8 cellular contexts compared by ENCODE assay signal in the genomic region with DNA sequence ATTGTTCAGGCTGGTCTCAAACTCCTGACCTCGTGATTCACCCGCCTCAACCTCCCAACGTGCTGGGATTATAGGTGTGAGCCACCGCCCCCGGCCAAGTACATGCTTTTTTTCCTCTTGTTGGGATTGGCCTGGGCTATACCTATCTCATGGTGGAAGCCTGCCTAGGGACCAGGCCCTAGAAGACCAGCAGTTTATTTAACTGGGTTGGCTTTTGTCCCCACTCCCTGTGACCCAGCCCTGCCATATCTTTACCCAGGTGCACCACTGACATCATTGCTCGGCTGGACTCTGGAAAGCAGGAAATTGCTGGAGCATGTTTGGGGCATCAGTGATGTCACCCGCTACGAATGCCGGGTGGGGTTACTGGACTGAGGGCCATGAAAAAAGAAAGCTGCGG.
DNase-seq lines count a peak whose midpoint lies in the region; ATAC-seq and TF ChIP-seq lines count a peak whose summit lies in the region.
"Not testable (repeated sequence)": the region's sequence is repeated elsewhere in the genome, so short reads cannot be mapped to it uniquely, and the experiment has no call there.

No MANE protein-coding gene starts in this region.

- H3K27me3 Mint-ChIP-seq in osteocyte (ENCODE audit: unreplicated experiment), result not testable (repeated sequence)

- not testable (repeated sequence) for H3K27me3 ChIP-seq in HCT116 (ENCODE audit: insufficient read depth, low read length); PC-3 (ENCODE audit: low read length); SK-N-SH (ENCODE audit: insufficient read depth); heart right ventricle

- intact Hi-C loops in HCT116 (cut with micrococcal nuclease); PC-3 (cut with micrococcal nuclease); heart right ventricle (cut with DNase I): not testable (repeated sequence)

- H3K4me1 ChIP-seq in HCT116 (ENCODE audit: control insufficient read depth in 1 of 2, insufficient read depth in 2 of 2, low read length in 2 of 2) (peaks cover 0 to 25% of the 10 kb centered on the region in 2 experiments; a peak in 2 of 4 replicates), SK-N-SH (ENCODE audit: control insufficient read depth in 1 of 2, insufficient read depth in 2 of 2, low read depth in 1 of 2, low read length in 1 of 2) (peaks cover 0 to 11% of the 10 kb centered on the region in 2 experiments; a peak in 1 of 4 replicates), heart right ventricle (peaks cover 0 to 10% (median 0%) of the 10 kb centered on the region in 9 donors)
- H3K4me1 ChIP-seq in PC-3 (ENCODE audit: insufficient read depth, low read length), result not testable (repeated sequence)

- not testable (repeated sequence) for H3K9ac ChIP-seq in HCT116 (ENCODE audit: low read length); PC-3 (ENCODE audit: low read length)
- H3K9ac ChIP-seq in SK-N-SH, result peak overlapping the region; percentile 36

- H3K9me2 ChIP-seq in HCT116 (ENCODE audit: insufficient read depth); PC-3 (replicated peaks; ENCODE audit: low read length); SK-N-SH: not testable (repeated sequence)

- peak overlapping the region; percentile 78 for H3K27ac Mint-ChIP-seq in osteocyte (ENCODE audit: unreplicated experiment)

- not testable (repeated sequence) for H2AFZ ChIP-seq in HCT116 (ENCODE audit: low read depth, low read length, poor library complexity, severe bottlenecking); PC-3 (ENCODE audit: low read length); SK-N-SH (ENCODE audit: low read depth)

- not testable (repeated sequence) for DNase-seq in HCT116 (ENCODE audit: low read depth, low spot score); SK-N-SH; heart right ventricle; osteocyte (ENCODE audit: extremely low spot score, unreplicated experiment)
- DNase-seq in PC-3 (peak; percentile 1), cerebellar cortex (ENCODE audit: low spot score) (peak; percentile 12), fibroblast of mammary gland (ENCODE audit: low read depth) (peak; percentile 12)

- CTCF ChIA-PET in HCT116 (lab: Charles Lee); PC-3 (lab: Charles Lee); SK-N-SH (lab: Yijun Ruan, JAX): not testable (repeated sequence)

- H3K27ac ChIP-seq in C4-2B (peak overlapping the region; percentile 20; the same call in 1 of the 2 replicates), HCT116 (ENCODE audit: low read depth, low read length) (peak overlapping the region; percentile 29), PC-3 (ENCODE audit: low read length) (peak overlapping the region; percentile 45), SK-N-SH (ENCODE audit: low read depth in 2 of 2, low read length in 1 of 2) (peak overlapping the region in 1 of 2 experiments; percentile 96; a peak in 2 of 4 replicates), heart right ventricle (peak overlapping the region in 7 of 10 donors; percentile 19 to 71 (median 48))

- not testable (repeated sequence) for H3K79me2 ChIP-seq in HCT116 (ENCODE audit: insufficient read depth, low read length); PC-3 (ENCODE audit: low read length); SK-N-SH (ENCODE audit: insufficient read depth)

- not testable (repeated sequence) for H3K4me3 ChIP-seq in HCT116 (replicated peaks in 1 of 2; ENCODE audit: low read depth in 1 of 2, low read length in 2 of 2); PC-3 (ENCODE audit: low read length); SK-N-SH (ENCODE audit: low read depth in 2 of 2, low read length in 1 of 2); fibroblast of mammary gland (ENCODE audit: control insufficient read depth, low read depth, low read length); heart right ventricle

- not testable (repeated sequence) for ATAC-seq in HCT116, PC-3, heart right ventricle

- not testable (repeated sequence) for H3K36me3 ChIP-seq in HCT116 (ENCODE audit: control insufficient read depth in 1 of 2, insufficient read depth in 2 of 2, low read length in 2 of 2); PC-3 (ENCODE audit: low read depth, low read length); SK-N-SH (replicated peaks in 1 of 2; ENCODE audit: control insufficient read depth in 1 of 2, insufficient read depth in 2 of 2, low read length in 1 of 2); heart right ventricle

- TF ChIP-seq POLR2A in HCT116 (IDR thresholded peaks at IDR 0.05; ENCODE audit: borderline replicate concordance, extremely low read depth, insufficient read depth, insufficient read length), result not testable (repeated sequence)

- H3F3A ChIP-seq in PC-3 (ENCODE audit: low read length, unreplicated experiment), result not testable (repeated sequence)
- H3F3A ChIP-seq in SK-N-SH (replicated peaks; ENCODE audit: insufficient read depth), result peaks cover 11% of the 10 kb centered on the region

- H3K4me2 ChIP-seq in HCT116 (ENCODE audit: low read length); PC-3 (ENCODE audit: low read length): not testable (repeated sequence)
- 0 out of 2 replicates have a peak overlapping the region, but pooled peaks have one; percentile 19 for H3K4me2 ChIP-seq in SK-N-SH

- H4K20me1 ChIP-seq in HCT116 (ENCODE audit: insufficient read depth); PC-3 (ENCODE audit: low read length); SK-N-SH (ENCODE audit: insufficient read depth): not testable (repeated sequence)

- POLR2A ChIA-PET in HCT116 (lab: Charles Lee); PC-3 (lab: Charles Lee; ENCODE audit: unreplicated experiment); SK-N-SH (lab: Yijun Ruan, JAX): not testable (repeated sequence)

- not testable (repeated sequence) for H3K9me3 Mint-ChIP-seq in osteocyte (ENCODE audit: unreplicated experiment)

- RAD21 ChIA-PET in HCT116 (lab: Charles Lee; ENCODE audit: low non-redundant PET in 1 of 2, low total read pairs in 2 of 2, uncharacterized antibody in 2 of 2, unreplicated experiment in 2 of 2), result not testable (repeated sequence)

- H3K4me3 Mint-ChIP-seq in osteocyte (ENCODE audit: unreplicated experiment), result not testable (repeated sequence)

- BruUV-seq in HCT116 (replicated peaks; lab: Mats Ljungman, UMichigan); PC-3 (replicated peaks; lab: Mats Ljungman, UMichigan): not testable (repeated sequence)

- 37% methylated on average over 6 of the region's 10 CpGs for WGBS in SK-N-SH (ENCODE audit: low lambda C conversion rate)
- WGBS in heart right ventricle, 2 donors, result 81 to 86% methylated on average over 5 to 6 of the region's 10 CpGs

- H3K4me1 Mint-ChIP-seq in osteocyte (ENCODE audit: unreplicated experiment), result peaks cover 20% of the 10 kb centered on the region

- not testable (repeated sequence) for H3K9me3 ChIP-seq in HCT116 (ENCODE audit: control insufficient read depth in 1 of 2, insufficient read depth in 1 of 2, low read depth in 1 of 2, low read length in 2 of 2); PC-3 (ENCODE audit: low read length); SK-N-SH; heart right ventricle

- H3K36me3 Mint-ChIP-seq in osteocyte (ENCODE audit: unreplicated experiment), result not testable (repeated sequence)

- not testable (repeated sequence) for TF ChIP-seq CTCF in C4-2B (conservative IDR thresholded peaks at IDR 0.05); HCT116 (IDR thresholded peaks at IDR 0.05 in 2 of 3, conservative IDR thresholded peaks at IDR 0.05 in 1 of 3; ENCODE audit: borderline replicate concordance in 1 of 3, insufficient read depth in 1 of 3, low read depth in 2 of 3, low read length in 2 of 3); PC-3 (conservative IDR thresholded peaks at IDR 0.05; ENCODE audit: low read depth, low read length); SK-N-SH (IDR thresholded peaks at IDR 0.05); fibroblast of mammary gland (conservative IDR thresholded peaks at IDR 0.05; ENCODE audit: control insufficient read depth, insufficient read depth, low read depth, low read length); heart right ventricle (IDR thresholded peaks at IDR 0.05); osteocyte (IDR thresholded peaks at IDR 0.05)

- TF ChIP-seq RAD21 in HCT116 (IDR thresholded peaks at IDR 0.05; ENCODE audit: low read depth); SK-N-SH (IDR thresholded peaks at IDR 0.05; ENCODE audit: low read length): not testable (repeated sequence)

- not testable (repeated sequence) for TF ChIP-seq EP300 in SK-N-SH (IDR thresholded peaks at IDR 0.05; ENCODE audit: borderline replicate concordance in 1 of 2, low read depth in 1 of 2, low read length in 1 of 2)
